In the genomic region with DNA sequence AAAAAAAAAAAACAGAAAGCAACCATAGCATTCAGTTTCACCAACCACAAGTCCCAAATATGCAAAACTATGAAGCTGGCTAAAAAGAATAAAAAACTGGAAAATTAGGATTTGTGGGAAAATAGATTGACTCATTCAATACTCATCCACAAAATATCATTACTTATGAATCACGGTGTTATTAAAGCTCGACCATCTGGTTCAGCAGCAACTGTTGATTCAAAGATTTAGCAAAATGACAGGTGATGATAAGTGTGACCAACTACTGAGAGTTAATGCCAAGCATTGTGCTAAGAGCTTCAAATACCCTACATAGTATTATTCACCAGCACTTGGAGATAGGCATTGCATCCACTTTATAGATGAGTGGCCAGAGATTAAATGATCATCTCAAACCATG, we compare ENCODE assay signal across 16 cellular contexts. TPM values are rescaled to one million over a fixed set of nuclear protein-coding genes. Genes with fewer than 3 reads are reported as not detected.
DNase-seq lines count a peak whose midpoint lies in the region; ATAC-seq, FAIRE-seq and TF ChIP-seq lines count a peak whose summit lies in the region.
"Had no signal": no experiment of that assay in that cellular context is flagged by ENCODE, and none has a peak within 500 bp of the region (broad histone marks: within the 10 kb centered on the region; RNA-seq: fewer than 3 reads in every experiment).

No MANE protein-coding gene starts in this region.

- H3K9me3 ChIP-seq in AG04450 (ENCODE audit: control insufficient read depth, insufficient read depth, low read length) (no peaks in the 10 kb centered on the region), HCT116 (ENCODE audit: control insufficient read depth in 1 of 2, insufficient read depth in 1 of 2, low read depth in 1 of 2, low read length in 2 of 2) (no peaks in the 10 kb centered on the region), right lobe of liver (no peaks in the 10 kb centered on the region)

- no peaks in the 10 kb centered on the region for H4K20me1 ChIP-seq in HCT116 (ENCODE audit: insufficient read depth)

- no peak overlapping the region for H3K9ac ChIP-seq in HCT116 (ENCODE audit: low read length)

- H3K79me2 ChIP-seq in HCT116 (ENCODE audit: insufficient read depth, low read length), result no peaks in the 10 kb centered on the region

- TF ChIP-seq POLR2A in HCT116 (IDR thresholded peaks at IDR 0.05; ENCODE audit: borderline replicate concordance, extremely low read depth, insufficient read depth, insufficient read length) (no peak), right lobe of liver (IDR thresholded peaks at IDR 0.05) (no peak)

- TF ChIP-seq RAD21 in HCT116 (IDR thresholded peaks at IDR 0.05; ENCODE audit: low read depth), result no peak

- no peak overlapping the region for H3K4me2 ChIP-seq in HCT116 (ENCODE audit: low read length)

- POLR2A ChIA-PET in AG04450 (lab: Yijun Ruan, JAX), result interaction anchor here (0.6 to 1.5 kb wide), 4 partner anchors 22 to 1972 kb away, joined by 3 to 6 read pairs (median 4); no protein-coding TSS in a partner anchor
- POLR2A ChIA-PET in HCT116 (lab: Charles Lee), result no interaction called here

- H3K4me3 ChIP-seq in AG04450 (ENCODE audit: low read depth, low read length), result no peak overlapping the region
- H3K4me3 ChIP-seq in HCT116 (replicated peaks in 1 of 2; ENCODE audit: low read depth in 1 of 2, low read length in 2 of 2), result no peak overlapping the region
- H3K4me3 ChIP-seq in right lobe of liver, result no peak overlapping the region

- no peak overlapping the region for H3K27ac ChIP-seq in AG04450 (ENCODE audit: low read depth, low read length)
- no peak overlapping the region for H3K27ac ChIP-seq in HCT116 (ENCODE audit: low read depth, low read length)
- no peak overlapping the region for H3K27ac ChIP-seq in right lobe of liver
- H3K27ac ChIP-seq: VCaP had no signal

- peaks cover 10% of the 10 kb centered on the region for H3K9me3 Mint-ChIP-seq in progenitor cell of endocrine pancreas (ENCODE audit: low read depth)

- TF ChIP-seq CTCF in AG04450 (IDR thresholded peaks at IDR 0.05; ENCODE audit: low read depth, low read length), result no peak
- TF ChIP-seq CTCF in HCT116 (IDR thresholded peaks at IDR 0.05 in 2 of 3, conservative IDR thresholded peaks at IDR 0.05 in 1 of 3; ENCODE audit: borderline replicate concordance in 1 of 3, insufficient read depth in 1 of 3, low read depth in 2 of 3, low read length in 2 of 3), result no peak
- TF ChIP-seq CTCF in progenitor cell of endocrine pancreas (IDR thresholded peaks at IDR 0.05; ENCODE audit: unreplicated experiment), result no peak
- TF ChIP-seq CTCF in right lobe of liver (IDR thresholded peaks at IDR 0.05), result no peak

- 56% methylated on average over 2 of the region's 2 CpGs for WGBS in right lobe of liver (ENCODE audit: insufficient coverage, low coverage, low lambda C conversion rate, missing lambda C conversion rate)

- H3K4me1 ChIP-seq in HCT116 (ENCODE audit: control insufficient read depth in 1 of 2, insufficient read depth in 2 of 2, low read length in 2 of 2) (no peaks in the 10 kb centered on the region), right lobe of liver (no peaks in the 10 kb centered on the region)

- FAIRE-seq in GM19239 (lab: Jason Lieb, UNC), result no peak
- FAIRE-seq: HepG2 had no signal

- DNase-seq in AG04450 (ENCODE audit: low read depth, low spot score) (peak; percentile 77), HCT116 (ENCODE audit: low read depth, low spot score) (no peak), amniotic epithelial cell (ENCODE audit: low read depth) (peak; percentile 80), glomerular visceral epithelial cell (ENCODE audit: extremely low spot score) (peak; percentile 47), progenitor cell of endocrine pancreas (ENCODE audit: low spot score, unreplicated experiment) (no peak), right lobe of liver (no peak), GM19239 (ENCODE audit: insufficient read length, low spot score) (no peak), HT-29 (ENCODE audit: low spot score) (no peak)
- DNase-seq: activated CD8-positive, alpha-beta memory T cell treated with anti-CD3 and anti-CD28 coated beads for 24 hours; AML-193; central memory CD4-positive, alpha-beta T cell; DMS153; NCI-H1105; NCI-H2227 treated with DMSO at 0.1 percent for 48 hours had no signal

- H3K27me3 Mint-ChIP-seq in progenitor cell of endocrine pancreas, result no peaks in the 10 kb centered on the region

- H3K4me3 Mint-ChIP-seq in progenitor cell of endocrine pancreas (ENCODE audit: low read depth), result no peak overlapping the region

- no peak overlapping the region for H2AFZ ChIP-seq in HCT116 (ENCODE audit: low read depth, low read length, poor library complexity, severe bottlenecking)

- H3K27ac Mint-ChIP-seq in progenitor cell of endocrine pancreas, result no peak overlapping the region

- H3K27me3 ChIP-seq in AG04450 (ENCODE audit: control insufficient read depth, insufficient read depth, low read length), result no peaks in the 10 kb centered on the region
- no peaks in the 10 kb centered on the region for H3K27me3 ChIP-seq in HCT116 (ENCODE audit: insufficient read depth, low read length)
- no peaks in the 10 kb centered on the region for H3K27me3 ChIP-seq in right lobe of liver

- H3K9me2 ChIP-seq in HCT116 (ENCODE audit: insufficient read depth), result no peaks in the 10 kb centered on the region

- RAD21 ChIA-PET in HCT116 (lab: Charles Lee; ENCODE audit: low non-redundant PET in 1 of 2, low total read pairs in 2 of 2, uncharacterized antibody in 2 of 2, unreplicated experiment in 2 of 2), result no interaction called here

- CTCF ChIA-PET in AG04450 (lab: Charles Lee) (interaction anchor here (1.1 kb wide), 2 partner anchors 82 to 85 kb away, joined by 3 to 4 read pairs; no protein-coding TSS in a partner anchor), HCT116 (lab: Charles Lee) (interaction anchor here (0.6 kb wide), 1 partner anchor 726 kb away, joined by 8 read pairs; no protein-coding TSS in a partner anchor)

- intact Hi-C loops in HCT116 (cut with micrococcal nuclease) (no loop called here), right lobe of liver (cut with DNase I) (no loop called here)

- no TSS peak for BruUV-seq in HCT116 (replicated peaks; lab: Mats Ljungman, UMichigan)

- H3K36me3 ChIP-seq in HCT116 (ENCODE audit: control insufficient read depth in 1 of 2, insufficient read depth in 2 of 2, low read length in 2 of 2), result no peaks in the 10 kb centered on the region
- H3K36me3 ChIP-seq in right lobe of liver, result no peaks in the 10 kb centered on the region

- H3K4me1 Mint-ChIP-seq in progenitor cell of endocrine pancreas (ENCODE audit: low read depth), result no peaks in the 10 kb centered on the region

- peaks cover 4% of the 10 kb centered on the region for H3K36me3 Mint-ChIP-seq in progenitor cell of endocrine pancreas (ENCODE audit: insufficient read depth)

- ATAC-seq in HCT116 (no peak), right lobe of liver (no peak)
- ATAC-seq: HepG2 had no signal

TF ChIP-seq in HCT116, 20 proteins besides CTCF, POLR2A, EP300 and RAD21:
- TF ChIP-seq SP1 (IDR thresholded peaks at IDR 0.05; ENCODE audit: low read depth) (0 out of 2 replicates have a peak, but pooled peaks have one; percentile 14), SRF (IDR thresholded peaks at IDR 0.05; ENCODE audit: low read depth) (no peak), FOSL1 (IDR thresholded peaks at IDR 0.05; ENCODE audit: low read depth) (peak; percentile 44; the same call in 1 of the 2 replicates)

RNA-seq across cellular contexts. Expression of a gene that starts 26.2 kb away (rescaled TPM):
- 0.27 and 0.35 TPM in 2 replicates for polyA plus RNA-seq in AG04450 (2011; rRNA removed)
- 0.41 and 0.70 TPM in 2 replicates for polyA minus RNA-seq in AG04450 (2011; rRNA and poly(A)+ RNA removed)
- total RNA-seq in HCT116 (2021; ENCODE audit: unreplicated experiment) (0.15 TPM), progenitor cell of endocrine pancreas (4.8 and 5.6 TPM in 2 replicates), right lobe of liver (10 to 100 TPM; 26.7 to 62.0 (median 37.8) TPM)
- polyA plus RNA-seq in HCT116 (2012), result 0.05 TPM in 2 replicates
- 0.28 and 0.81 TPM in 2 replicates for total RNA-seq in HT-29 (2014; rRNA removed; shearing (Covaris generic))
- total RNA-seq: HepG2 had no signal
- polyA plus RNA-seq: HepG2 had no signal

Comparison
In these comparisons a context has a peak if more than half of its experiments do, and no peak if none do; other contexts are left out.
1. DNase-seq: peak in AG04450 (single experiment), amniotic epithelial cell (single experiment) and glomerular visceral epithelial cell (single experiment); none in HCT116 (single experiment), progenitor cell of endocrine pancreas (single experiment), right lobe of liver (0 of 3), GM19239 (single experiment) and HT-29 (single experiment).